8 cellular contexts compared by ENCODE assay signal in genomic region chr1:68111804-68112436, GRCh38.
DNase-seq lines count a peak whose midpoint lies in the region; ATAC-seq, FAIRE-seq and TF ChIP-seq lines count a peak whose summit lies in the region.

No MANE protein-coding gene starts in this region.

- TF ChIP-seq CTCF in esophagus muscularis mucosa (IDR thresholded peaks at IDR 0.05) = peak; percentile 64 to 81 (median 70)

- TF ChIP-seq EP300 in esophagus muscularis mucosa (IDR thresholded peaks at IDR 0.05) = no peak

- H3K27ac ChIP-seq in esophagus muscularis mucosa (replicated peaks in 1 of 4) = peak overlapping the region in 3 of 4 donors; percentile 24 to 53 (median 49)

- 29% methylated on average over 4 of the region's 5 CpGs for WGBS in esophagus muscularis mucosa

- FAIRE-seq in HTR-8/SVneo (lab: Jason Lieb, UNC) = peak; percentile 51

- no peaks in the 10 kb centered on the region for H3K36me3 ChIP-seq in esophagus muscularis mucosa

- H3K4me3 ChIP-seq in esophagus muscularis mucosa = no peak overlapping the region

- intact Hi-C loops in esophagus muscularis mucosa (cut with DNase I) = loop anchor here (2.0 to 5.0 kb wide), 2 partner anchors 259 to 345 kb away; no protein-coding TSS in a partner anchor

- no peaks in the 10 kb centered on the region for H3K27me3 ChIP-seq in esophagus muscularis mucosa

- peaks cover 16 to 35% (median 28%) of the 10 kb centered on the region in 4 donors for H3K4me1 ChIP-seq in esophagus muscularis mucosa

- no peaks in the 10 kb centered on the region for H3K9me3 ChIP-seq in esophagus muscularis mucosa

- ATAC-seq in HG03280 (IDR thresholded peaks at IDR 0.05; ENCODE audit: unreplicated experiment) = no peak

- no peak for TF ChIP-seq POLR2A in esophagus muscularis mucosa (IDR thresholded peaks at IDR 0.05; ENCODE audit: low read depth)

- DNase-seq in COLO829 (ENCODE audit: low spot score) = peak; percentile 61
- peak; percentile 59 for DNase-seq in HTR-8/SVneo (ENCODE audit: insufficient read length, low spot score)
- DNase-seq in RPMI8226 = peak; percentile 5
- DNase-seq in esophagus muscularis mucosa (ENCODE audit: extremely low spot score) = peak; percentile 92
- peak; percentile 96 for DNase-seq in myocyte (ENCODE audit: low read depth)
- no peak for DNase-seq in GM19240 (ENCODE audit: insufficient read length, low spot score)
- DNase-seq in activated naive CD4-positive, alpha-beta T cell treated with Interleukin-2 at 50 U/mL for 16 hours = no peak

Comparison
In these comparisons a context has a peak if more than half of its experiments do, and no peak if none do; other contexts are left out.
1. DNase-seq: peak in COLO829 (single experiment), HTR-8/SVneo (single experiment), RPMI8226 (single experiment), esophagus muscularis mucosa (single experiment) and myocyte (single experiment); none in GM19240 (single experiment) and activated naive CD4-positive, alpha-beta T cell treated with Interleukin-2 at 50 U/mL for 16 hours (single experiment).